1 cellular context compared by ENCODE assay signal in genomic region chr2:177422271-177422670, GRCh38.
TF ChIP-seq lines count a peak whose summit lies in the region.

No MANE protein-coding gene starts in this region.

TF ChIP-seq in IMR-90, 13 proteins besides CTCF, POLR2A, EP300 and RAD21:
- TF ChIP-seq FOS (IDR thresholded peaks at IDR 0.05; ENCODE audit: low read depth, low read length) (no peak), MXI1 (IDR thresholded peaks at IDR 0.05; ENCODE audit: borderline replicate concordance, low read depth, low read length) (no peak), RCOR1 (IDR thresholded peaks at IDR 0.05; ENCODE audit: insufficient replicate concordance, low read length) (no peak), MAZ (IDR thresholded peaks at IDR 0.05; ENCODE audit: borderline replicate concordance, low read depth, low read length) (no peak), BHLHE40 (IDR thresholded peaks at IDR 0.05; ENCODE audit: low read depth, low read length) (no peak), CHD1 (IDR thresholded peaks at IDR 0.05; ENCODE audit: low read depth, low read length) (no peak), SMC3 (IDR thresholded peaks at IDR 0.05; ENCODE audit: low read depth, low read length) (no peak), MAFK (IDR thresholded peaks at IDR 0.05; ENCODE audit: low read depth, low read length) (no peak), USF2 (IDR thresholded peaks at IDR 0.05; ENCODE audit: low read depth, low read length) (no peak), NFE2L2 (IDR thresholded peaks at IDR 0.05; ENCODE audit: low read depth, low read length) (no peak), ELK1 (IDR thresholded peaks at IDR 0.05; ENCODE audit: borderline replicate concordance, low read depth, low read length) (no peak), RFX5 (IDR thresholded peaks at IDR 0.05; ENCODE audit: low read depth, low read length) (no peak), CEBPB (IDR thresholded peaks at IDR 0.05; ENCODE audit: low read depth, low read length) (no peak)
